Comparison of ENCODE assay signal across 11 cellular contexts in the genomic region with DNA sequence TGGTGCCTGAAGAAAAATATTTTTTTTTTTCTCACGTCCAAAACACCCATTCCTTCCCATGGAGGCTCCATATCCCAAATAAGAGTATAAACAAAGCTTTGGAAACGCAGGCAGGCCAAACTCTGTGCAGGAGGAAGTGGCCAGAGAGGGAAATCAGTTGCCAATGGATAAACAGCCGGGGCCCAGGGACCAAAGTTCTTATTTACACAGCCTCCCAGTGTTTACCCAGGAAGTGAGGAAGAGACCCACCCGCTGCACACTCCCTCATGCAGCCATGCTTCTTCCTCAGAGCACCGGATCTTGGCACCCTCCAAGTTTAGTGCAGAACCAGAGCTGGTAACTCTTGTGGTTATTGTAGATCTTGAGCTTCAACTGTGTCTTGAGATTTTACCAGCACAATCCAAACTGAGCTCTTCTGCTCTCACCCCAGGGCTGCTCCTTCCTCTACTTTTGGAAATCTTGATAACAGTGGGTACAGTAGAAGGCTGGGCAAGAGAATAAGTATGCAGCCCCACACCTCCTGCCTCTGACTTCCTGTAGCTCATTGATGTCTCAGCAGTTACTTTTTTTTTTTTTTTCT. TPM values are rescaled to one million over a fixed set of nuclear protein-coding genes. Genes with fewer than 3 reads are reported as not detected.
A peak's percentile ranks its signal among the peaks of the same experiment; 100 is the strongest.
DNase-seq lines count a peak whose midpoint lies in the region; ATAC-seq and TF ChIP-seq lines count a peak whose summit lies in the region.
"Had no signal": no experiment of that assay in that cellular context is flagged by ENCODE, and none has a peak within 500 bp of the region (broad histone marks: within the 10 kb centered on the region; RNA-seq: fewer than 3 reads in every experiment).

No MANE protein-coding gene starts in this region.

- no peaks in the 10 kb centered on the region for H3K27me3 Mint-ChIP-seq in activated naive CD8-positive, alpha-beta T cell treated with anti-CD3 and anti-CD28 coated beads, Interleukin-2, amount 10 ng/mL, durations not matched to agents 7 days and 5 days
- H3K27me3 Mint-ChIP-seq in natural killer cell treated with Interleukin-12 subunit alpha and Interleukin-12 subunit beta and Interleukin-15 and Interleukin-18, amount 100 ng/mL, for 72 hours, result no peaks in the 10 kb centered on the region

- no peaks in the 10 kb centered on the region for H3K9me2 ChIP-seq in DOHH2 (replicated peaks; ENCODE audit: control insufficient read depth, low read length)

- H3K79me2 ChIP-seq in DOHH2 (ENCODE audit: control insufficient read depth, low read length), result peaks cover 74% of the 10 kb centered on the region

- peak overlapping the region; percentile 82 for H3K4me2 ChIP-seq in DOHH2 (ENCODE audit: low read length)

- H3K27ac ChIP-seq in DOHH2 (ENCODE audit: low read depth, low read length), result peak overlapping the region; percentile 97
- H3K27ac ChIP-seq: vagina had no signal

- H3K9me3 Mint-ChIP-seq in activated naive CD8-positive, alpha-beta T cell treated with anti-CD3 and anti-CD28 coated beads, Interleukin-2, amount 10 ng/mL, durations not matched to agents 7 days and 5 days, result no peaks in the 10 kb centered on the region
- no peaks in the 10 kb centered on the region for H3K9me3 Mint-ChIP-seq in natural killer cell treated with Interleukin-12 subunit alpha and Interleukin-12 subunit beta and Interleukin-15 and Interleukin-18, amount 100 ng/mL, for 72 hours

- H3K36me3 Mint-ChIP-seq in activated naive CD8-positive, alpha-beta T cell treated with anti-CD3 and anti-CD28 coated beads, Interleukin-2, amount 10 ng/mL, durations not matched to agents 7 days and 5 days, result peaks cover 22% of the 10 kb centered on the region
- peaks cover 12% of the 10 kb centered on the region for H3K36me3 Mint-ChIP-seq in natural killer cell treated with Interleukin-12 subunit alpha and Interleukin-12 subunit beta and Interleukin-15 and Interleukin-18, amount 100 ng/mL, for 72 hours

- POLR2A ChIA-PET in activated naive CD8-positive, alpha-beta T cell treated with anti-CD3 and anti-CD28 coated beads, Interleukin-2, amount 10 ng/mL, durations not matched to agents 7 days and 5 days (lab: Charles Lee), result interaction anchor here (0.7 to 1.8 kb wide), 13 partner anchors 14 to 125 kb away, joined by 3 to 12 read pairs (median 3); partner anchors contain the start of genes BSDC1, HDAC1, IQCC and MARCKSL1

- peak overlapping the region; percentile 75 for H3K27ac Mint-ChIP-seq in activated naive CD8-positive, alpha-beta T cell treated with anti-CD3 and anti-CD28 coated beads, Interleukin-2, amount 10 ng/mL, durations not matched to agents 7 days and 5 days
- peak overlapping the region; percentile 59 to 84 for H3K27ac Mint-ChIP-seq in natural killer cell treated with Interleukin-12 subunit alpha and Interleukin-12 subunit beta and Interleukin-15 and Interleukin-18, amount 100 ng/mL, for 72 hours

- H4K20me1 ChIP-seq in DOHH2 (ENCODE audit: control insufficient read depth, insufficient read depth, low read depth, low read length), result no peaks in the 10 kb centered on the region

- DNase-seq in NCI-H69 (lab: John Stamatoyannopoulos, UW) (peak; percentile 62), medulla oblongata (ENCODE audit: extremely low spot score) (no peak)
- no peak for DNase-seq in activated naive CD8-positive, alpha-beta T cell treated with anti-CD3 and anti-CD28 coated beads, Interleukin-2, amount 10 ng/mL, durations not matched to agents 7 days and 5 days
- DNase-seq in natural killer cell treated with Interleukin-12 subunit alpha and Interleukin-12 subunit beta and Interleukin-15 and Interleukin-18, amount 100 ng/mL, for 72 hours (ENCODE audit: low spot score), result no peak
- no peak for DNase-seq in stimulated activated CD4-positive, alpha-beta T cell treated with anti-CD3 and anti-CD28 coated beads, Interleukin-12 subunit alpha, Interleukin-12 subunit beta, amount 100 ng/mL, for 4 hours
- DNase-seq: activated CD8-positive, alpha-beta memory T cell treated with anti-CD3 and anti-CD28 coated beads, Interleukin-2, amount 50 U/mL, for 4 hours; KBM-7 had no signal

- peaks cover 77% of the 10 kb centered on the region for H3K4me1 ChIP-seq in DOHH2 (ENCODE audit: control insufficient read depth, low read length)
- H3K4me1 ChIP-seq: vagina had no signal

- peaks cover 29% of the 10 kb centered on the region for H3K4me1 Mint-ChIP-seq in activated naive CD8-positive, alpha-beta T cell treated with anti-CD3 and anti-CD28 coated beads, Interleukin-2, amount 10 ng/mL, durations not matched to agents 7 days and 5 days
- H3K4me1 Mint-ChIP-seq in natural killer cell treated with Interleukin-12 subunit alpha and Interleukin-12 subunit beta and Interleukin-15 and Interleukin-18, amount 100 ng/mL, for 72 hours (ENCODE audit: low read depth in 2 of 2), result peaks cover 16 to 28% of the 10 kb centered on the region in 2 donors

- H3K4me3 Mint-ChIP-seq in activated naive CD8-positive, alpha-beta T cell treated with anti-CD3 and anti-CD28 coated beads, Interleukin-2, amount 10 ng/mL, durations not matched to agents 7 days and 5 days, result peak overlapping the region; percentile 48
- peak overlapping the region; percentile 35 for H3K4me3 Mint-ChIP-seq in natural killer cell treated with Interleukin-12 subunit alpha and Interleukin-12 subunit beta and Interleukin-15 and Interleukin-18, amount 100 ng/mL, for 72 hours

- no peak for TF ChIP-seq CTCF in DOHH2 (IDR thresholded peaks at IDR 0.05; ENCODE audit: low read depth, low read length, poor library complexity, severe bottlenecking)

- H3K27me3 ChIP-seq in DOHH2 (ENCODE audit: control insufficient read depth, low read length), result no peaks in the 10 kb centered on the region
- H3K27me3 ChIP-seq: vagina had no signal

- peaks cover 86% of the 10 kb centered on the region for H3K36me3 ChIP-seq in DOHH2 (ENCODE audit: control insufficient read depth, low read length)

- H3F3A ChIP-seq in DOHH2 (ENCODE audit: control insufficient read depth, insufficient read depth), result peaks cover 58% of the 10 kb centered on the region

- H3K9me3 ChIP-seq in DOHH2 (ENCODE audit: control insufficient read depth, insufficient read depth, low read length), result no peaks in the 10 kb centered on the region
- H3K9me3 ChIP-seq: vagina had no signal

- peak overlapping the region; percentile 61 for H3K4me3 ChIP-seq in DOHH2 (ENCODE audit: low read length)
- H3K4me3 ChIP-seq: vagina had no signal

- ATAC-seq in activated naive CD8-positive, alpha-beta T cell treated with anti-CD3 and anti-CD28 coated beads, Interleukin-2, amount 10 ng/mL, durations not matched to agents 7 days and 5 days (ENCODE audit: low read depth), result peak; percentile 86
- ATAC-seq in natural killer cell treated with Interleukin-12 subunit alpha and Interleukin-12 subunit beta and Interleukin-15 and Interleukin-18, amount 100 ng/mL, for 72 hours, result peak; percentile 56 to 59
- ATAC-seq in GM18520 (IDR thresholded peaks at IDR 0.05; ENCODE audit: unreplicated experiment), result no peak
- ATAC-seq: HCT116 had no signal

RNA-seq across cellular contexts. Expression of gene MARCKSL1, which starts 14.2 kb away (rescaled TPM):
- 10 to 100 TPM; 21.7 to 22.0 TPM for total RNA-seq in activated naive CD8-positive, alpha-beta T cell treated with anti-CD3 and anti-CD28 coated beads, Interleukin-2, amount 10 ng/mL, durations not matched to agents 7 days and 5 days
- 10 to 100 TPM; 11.8 to 35.9 TPM for total RNA-seq in natural killer cell treated with Interleukin-12 subunit alpha and Interleukin-12 subunit beta and Interleukin-15 and Interleukin-18, amount 100 ng/mL, for 72 hours

RNA-seq across cellular contexts. Expression of gene HDAC1, which starts 29.9 kb away (rescaled TPM):
- 100 to 1,000 TPM; 195 to 197 TPM for total RNA-seq in activated naive CD8-positive, alpha-beta T cell treated with anti-CD3 and anti-CD28 coated beads, Interleukin-2, amount 10 ng/mL, durations not matched to agents 7 days and 5 days
- 100 to 1,000 TPM; 186 to 225 TPM for total RNA-seq in natural killer cell treated with Interleukin-12 subunit alpha and Interleukin-12 subunit beta and Interleukin-15 and Interleukin-18, amount 100 ng/mL, for 72 hours

RNA-seq across cellular contexts. Expression of gene FAM229A, which starts 40.5 kb away (rescaled TPM):
- total RNA-seq in activated naive CD8-positive, alpha-beta T cell treated with anti-CD3 and anti-CD28 coated beads, Interleukin-2, amount 10 ng/mL, durations not matched to agents 7 days and 5 days, result 10 to 100 TPM; 17.4 to 17.6 TPM
- 10 to 100 TPM in 1 of 2 donors, 1 to 10 TPM in 1; 6.2 to 13.4 TPM for total RNA-seq in natural killer cell treated with Interleukin-12 subunit alpha and Interleukin-12 subunit beta and Interleukin-15 and Interleukin-18, amount 100 ng/mL, for 72 hours

RNA-seq across cellular contexts. Expression of gene TSSK3, which starts 40.5 kb away (rescaled TPM):
- total RNA-seq in activated naive CD8-positive, alpha-beta T cell treated with anti-CD3 and anti-CD28 coated beads, Interleukin-2, amount 10 ng/mL, durations not matched to agents 7 days and 5 days, result 1 to 10 TPM in 1 of 2 experiments, under 1 TPM in 1; 0.51 to 1.6 TPM
- under 1 TPM in 1 of 2 donors, not detected in 1; 0.36 TPM for total RNA-seq in natural killer cell treated with Interleukin-12 subunit alpha and Interleukin-12 subunit beta and Interleukin-15 and Interleukin-18, amount 100 ng/mL, for 72 hours
- total RNA-seq: vagina had no signal
